In genomic region chr10:73096452-73097304, GRCh38 we compare ENCODE assay signal across 8 cellular contexts. TPM values are rescaled to one million over a fixed set of nuclear protein-coding genes. Genes with fewer than 3 reads are reported as not detected.
A peak's percentile ranks its signal among the peaks of the same experiment; 100 is the strongest.
DNase-seq lines count a peak whose midpoint lies in the region; ATAC-seq and TF ChIP-seq lines count a peak whose summit lies in the region.

Gene P4HA1 (minus strand): TSS chr10:73096866. CDS start chr10:73074883, 21,983 bp downstream.

- H3K36me3 ChIP-seq in colonic mucosa: no peaks in the 10 kb centered on the region

- H3K27ac ChIP-seq in colonic mucosa: peak within 1 kb of the TSS; percentile 99

- peak; percentile 42 for TF ChIP-seq CTCF in colonic mucosa (IDR thresholded peaks at IDR 0.05)

- intact Hi-C loops in colonic mucosa (cut with DNase I): loop anchor here (5.0 kb wide), 1 partner anchor 71 kb away; the partner anchor contains the start of genes ECD and FAM149B1

- H3K4me3 ChIP-seq in colonic mucosa: peak within 1 kb of the TSS; percentile 94

- H3K4me1 ChIP-seq in colonic mucosa: no peaks in the 10 kb centered on the region

- H3K9ac ChIP-seq in colonic mucosa (ENCODE audit: low read depth in 2 of 2, low read length in 2 of 2): peak within 1 kb of the TSS; percentile 84 to 94

- H3K9me3 ChIP-seq in colonic mucosa: no peaks in the 10 kb centered on the region

- ATAC-seq in GM19324 (IDR thresholded peaks at IDR 0.05; ENCODE audit: low FRiP score, unreplicated experiment): peak; percentile 88
- peak; percentile 75 for ATAC-seq in HG03469 (IDR thresholded peaks at IDR 0.05; ENCODE audit: unreplicated experiment)

- no peaks in the 10 kb centered on the region for H3K27me3 ChIP-seq in colonic mucosa

- DNase-seq in C1 segment of cervical spinal cord (lab: John Stamatoyannopoulos, UW) (peak; percentile 94 to 100 (median 99)), NCI-H526 (lab: John Stamatoyannopoulos, UW) (peak; percentile 84 to 96), colonic mucosa (peak; percentile 98), left kidney (ENCODE audit: low read depth, low spot score) (peak; percentile 99)
- DNase-seq in activated CD4-positive, alpha-beta T cell treated with anti-CD3 and anti-CD28 coated beads for 48 hours: peak; percentile 99
- DNase-seq in stimulated activated CD4-positive, alpha-beta T cell treated with anti-CD3 and anti-CD28 coated beads, Interleukin-2, amount 100 ng/mL, for 24 hours: peak; percentile 98

RNA-seq across cellular contexts. Expression of gene P4HA1, which starts in this region (rescaled TPM):
- total RNA-seq in colonic mucosa: 10 to 100 TPM; 31.4 to 85.1 TPM

Comparison
In these comparisons a context has a peak if more than half of its experiments do, and no peak if none do; other contexts are left out.
1. Peak in every context shown above with its lines: DNase-seq, ATAC-seq, H3K4me3 ChIP-seq and H3K27ac ChIP-seq.